Comparison of ENCODE assay signal across 22 cellular contexts in genomic region chr10:978826-979421, GRCh38. TPM values are rescaled to one million over a fixed set of nuclear protein-coding genes. Genes with fewer than 3 reads are reported as not detected.
"Had no signal": no experiment of that assay in that cellular context is flagged by ENCODE, and none has a peak within 500 bp of the region (broad histone marks: within the 10 kb centered on the region; RNA-seq: fewer than 3 reads in every experiment).

No MANE protein-coding gene starts in this region.

- DNase-seq: activated CD4-positive, alpha-beta T cell treated with anti-CD3 and anti-CD28 coated beads, Interleukin-2, amount 50 U/mL, for 1 hour; activated CD8-positive, alpha-beta memory T cell treated with anti-CD3 and anti-CD28 coated beads for 24 hours; activated naive CD8-positive, alpha-beta T cell treated with anti-CD3 and anti-CD28 coated beads, Interleukin-2, amount 50 U/mL, for 24 hours; endodermal cell; left colon; lower lobe of right lung; right cardiac atrium; stimulated activated CD4-positive, alpha-beta T cell treated with anti-CD3 and anti-CD28 coated beads, Interleukin-4, amount 100 ng/mL, for 4 hours; stimulated activated CD8-positive, alpha-beta memory T cell treated with anti-CD3 and anti-CD28 coated beads, Interleukin-4, amount 100 ng/mL, for 48 hours; T-helper 17 cell had no signal

- H3K4me1 Mint-ChIP-seq: activated naive CD8-positive, alpha-beta T cell treated with anti-CD3 and anti-CD28 coated beads, Interleukin-2, amount 50 U/mL, for 24 hours; T-helper 17 cell had no signal

- H3K4me3 Mint-ChIP-seq: activated naive CD8-positive, alpha-beta T cell treated with anti-CD3 and anti-CD28 coated beads, Interleukin-2, amount 50 U/mL, for 24 hours; activated T-helper 1 cell treated with anti-CD3 and anti-CD28 coated beads, Interleukin-12 subunit alpha, Interleukin-12 subunit beta, Interleukin-2, Interleukin-4 antibody, amounts not matched to agents 30 ng/mL and 10 ng/mL and 1 ng/mL, durations not matched to agents 14 hours and 24 hours and 36 hours; endodermal cell; stimulated activated naive CD8-positive, alpha-beta T cell treated with anti-CD3 and anti-CD28 coated beads, Interleukin-15, Interleukin-2, amounts not matched to agents 100 ng/mL and 50 ng/mL, for 24 hours; T-helper 17 cell; type B pancreatic cell had no signal

- ATAC-seq: activated naive CD8-positive, alpha-beta T cell treated with anti-CD3 and anti-CD28 coated beads, Interleukin-2, amount 50 U/mL, for 24 hours; left colon; lower lobe of right lung; right cardiac atrium; T-helper 17 cell had no signal

- H3K27me3 Mint-ChIP-seq: activated naive CD8-positive, alpha-beta T cell treated with anti-CD3 and anti-CD28 coated beads, Interleukin-2, amount 50 U/mL, for 24 hours; stimulated activated naive CD8-positive, alpha-beta T cell treated with anti-CD3 and anti-CD28 coated beads, Interleukin-15, Interleukin-2, amounts not matched to agents 100 ng/mL and 50 ng/mL, for 24 hours; T-helper 17 cell; type B pancreatic cell had no signal

- H3K27ac Mint-ChIP-seq: activated naive CD8-positive, alpha-beta T cell treated with anti-CD3 and anti-CD28 coated beads, Interleukin-2, amount 50 U/mL, for 24 hours; activated T-helper 1 cell treated with anti-CD3 and anti-CD28 coated beads, Interleukin-12 subunit alpha, Interleukin-12 subunit beta, Interleukin-2, Interleukin-4 antibody, amounts not matched to agents 30 ng/mL and 10 ng/mL and 1 ng/mL, durations not matched to agents 14 hours and 24 hours and 36 hours; endodermal cell; stimulated activated naive CD8-positive, alpha-beta T cell treated with anti-CD3 and anti-CD28 coated beads, Interleukin-15, Interleukin-2, amounts not matched to agents 100 ng/mL and 50 ng/mL, for 24 hours; T-helper 17 cell; type B pancreatic cell had no signal

RNA-seq across cellular contexts. Expression of gene IDI2, which starts 46.7 kb away (rescaled TPM):
- total RNA-seq: activated T-helper 1 cell treated with anti-CD3 and anti-CD28 coated beads, Interleukin-12 subunit alpha, Interleukin-12 subunit beta, Interleukin-2, Interleukin-4 antibody, amounts not matched to agents 30 ng/mL and 10 ng/mL and 1 ng/mL, durations not matched to agents 14 hours and 24 hours and 36 hours; ascending aorta; bronchial epithelial cell; chondrocyte; dermis microvascular lymphatic vessel endothelial cell; endodermal cell; epithelial cell of proximal tubule; left colon; lower lobe of right lung; omental fat pad; prostate gland; smooth muscle cell; T-helper 17 cell; temporal lobe had no signal
- polyA plus RNA-seq: smooth muscle cell had no signal
